ENCODE assay signal across 8 cellular contexts in the genomic region with DNA sequence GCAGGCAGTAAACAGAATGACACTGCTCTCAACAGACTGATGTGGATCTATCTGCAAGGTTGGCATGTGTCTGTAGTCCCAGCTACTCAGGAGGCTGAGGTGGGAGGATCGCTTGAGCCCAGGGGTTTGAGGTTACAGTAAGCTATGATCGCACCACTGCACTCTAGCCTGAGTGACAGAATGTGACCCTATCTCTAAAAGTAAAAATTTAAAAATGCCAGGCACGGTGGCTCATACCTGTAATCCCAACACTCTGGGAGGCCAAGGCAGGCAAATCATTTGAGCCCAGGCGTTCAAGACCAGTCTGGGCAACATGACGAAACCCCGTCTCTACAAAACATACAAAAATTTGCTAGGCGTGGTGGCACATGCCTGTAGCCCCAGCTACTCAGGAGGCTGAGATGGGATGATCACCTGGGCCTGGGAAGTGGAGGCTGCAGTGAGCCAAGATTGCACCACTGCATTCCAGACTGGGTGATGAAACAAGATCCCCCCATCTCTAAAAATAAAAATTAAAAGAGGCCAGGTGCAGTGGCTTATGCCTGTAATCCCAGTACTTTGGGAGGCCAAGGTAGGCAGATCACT. TPM values are rescaled to one million over a fixed set of nuclear protein-coding genes. Genes with fewer than 3 reads are reported as not detected.
"Had no signal": no experiment of that assay in that cellular context is flagged by ENCODE, and none has a peak within 500 bp of the region (broad histone marks: within the 10 kb centered on the region; RNA-seq: fewer than 3 reads in every experiment).

No MANE protein-coding gene starts in this region.

RNA-seq across cellular contexts. Expression of a gene that starts 19.8 kb away (rescaled TPM):
- total RNA-seq: activated B cell treated with CpG ODN at 0.5 μM for 24 hours; activated CD4-positive, alpha-beta memory T cell treated with anti-CD3 and anti-CD28 coated beads for 36 hours; activated CD4-positive, alpha-beta T cell treated with anti-CD3 and anti-CD28 coated beads, Interleukin-2, amount 10 ng/mL, durations not matched to agents 24 days and 14 days; activated CD8-positive, alpha-beta memory T cell treated with anti-CD3 and anti-CD28 coated beads for 36 hours; activated CD8-positive, alpha-beta T cell treated with anti-CD3 and anti-CD28 coated beads for 36 hours; activated naive CD8-positive, alpha-beta T cell treated with anti-CD3 and anti-CD28 coated beads, Interleukin-2, amount 10 ng/mL, durations not matched to agents 7 days and 5 days; activated T-helper 2 cell treated with anti-CD3 and anti-CD28 coated beads, Interferon-gamma antibody, Interleukin-2, Interleukin-4, amounts not matched to agents 10 μg/mL and 5 μg/mL and 100 μg/mL, durations not matched to agents 14 hours and 24 hours and 36 hours; ascending aorta had no signal

RNA-seq across cellular contexts. Expression of a gene that starts 23.6 kb away (rescaled TPM):
- total RNA-seq: activated B cell treated with CpG ODN at 0.5 μM for 24 hours; activated CD4-positive, alpha-beta memory T cell treated with anti-CD3 and anti-CD28 coated beads for 36 hours; activated CD4-positive, alpha-beta T cell treated with anti-CD3 and anti-CD28 coated beads, Interleukin-2, amount 10 ng/mL, durations not matched to agents 24 days and 14 days; activated CD8-positive, alpha-beta memory T cell treated with anti-CD3 and anti-CD28 coated beads for 36 hours; activated CD8-positive, alpha-beta T cell treated with anti-CD3 and anti-CD28 coated beads for 36 hours; activated naive CD8-positive, alpha-beta T cell treated with anti-CD3 and anti-CD28 coated beads, Interleukin-2, amount 10 ng/mL, durations not matched to agents 7 days and 5 days; activated T-helper 2 cell treated with anti-CD3 and anti-CD28 coated beads, Interferon-gamma antibody, Interleukin-2, Interleukin-4, amounts not matched to agents 10 μg/mL and 5 μg/mL and 100 μg/mL, durations not matched to agents 14 hours and 24 hours and 36 hours had no signal
